In the genomic region with DNA sequence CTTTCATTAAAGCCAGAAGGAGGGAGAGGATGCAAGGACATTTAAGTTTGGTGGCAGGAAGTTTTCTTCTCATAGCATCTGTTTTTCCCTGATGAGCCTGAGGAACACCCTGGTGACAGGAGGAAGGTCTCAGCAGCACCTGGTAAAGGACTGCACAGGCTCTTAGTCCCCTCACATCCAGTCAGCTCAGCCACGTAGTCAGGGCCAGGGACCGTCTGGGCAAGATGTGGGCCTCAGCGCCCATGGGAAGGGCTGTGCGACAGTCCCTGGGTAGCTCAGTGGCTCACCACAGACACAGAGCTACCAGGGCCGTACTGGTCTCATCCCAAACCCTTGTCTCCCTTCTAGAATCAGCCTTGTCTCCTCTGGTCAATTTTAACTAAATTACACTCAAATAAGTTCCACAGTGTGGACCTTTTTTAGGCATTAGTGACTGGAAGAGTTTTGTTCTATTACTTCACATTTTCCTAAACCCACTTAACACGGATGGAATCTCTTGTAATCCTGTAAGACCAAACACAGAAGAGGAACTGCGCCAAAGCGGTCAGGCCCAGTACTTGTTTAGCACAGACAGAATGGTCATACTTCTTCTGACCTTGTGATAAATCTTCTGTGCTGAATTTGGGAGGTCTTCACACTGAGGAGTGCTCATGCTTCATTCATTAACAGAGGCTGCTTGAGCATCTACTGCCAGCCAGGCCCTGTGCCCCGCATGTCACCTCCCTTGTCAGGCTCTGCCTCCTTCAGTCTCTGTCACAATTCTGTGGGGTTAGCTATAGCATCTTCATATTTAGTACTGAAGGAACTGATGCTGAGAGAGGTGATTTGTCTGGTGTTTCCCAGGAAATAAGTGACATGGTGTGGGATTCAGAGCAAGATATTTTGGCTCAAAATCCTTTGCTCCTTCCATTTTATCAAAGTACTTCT, we compare ENCODE assay signal across 16 cellular contexts.
"Had no signal": no experiment of that assay in that cellular context is flagged by ENCODE, and none has a peak within 500 bp of the region (broad histone marks: within the 10 kb centered on the region; RNA-seq: fewer than 3 reads in every experiment).

No MANE protein-coding gene starts in this region.

- H3K4me1 ChIP-seq: pancreas had no signal

- H3K36me3 ChIP-seq: esophagus muscularis mucosa, pancreas, upper lobe of left lung had no signal

- DNase-seq: activated CD4-positive, alpha-beta memory T cell treated with anti-CD3 and anti-CD28 coated beads for 36 hours; activated CD4-positive, CD25-positive, alpha-beta regulatory T cell treated with anti-CD3 and anti-CD28 coated beads, Interleukin-2, amount 50 U/mL, for 72 hours; activated gamma-delta T cell; activated naive CD8-positive, alpha-beta T cell treated with anti-CD3 and anti-CD28 coated beads for 36 hours; activated T-cell treated with anti-CD3 and anti-CD28 coated beads, Interleukin-2, amount 50 U/mL, for 4 hours; dorsolateral prefrontal cortex; kidney; naive B cell; pancreas; retina had no signal

- ATAC-seq: activated T-cell treated with anti-CD3 and anti-CD28 coated beads, Interleukin-2, amount 50 U/mL, for 4 hours; pancreas; stimulated activated memory B cell treated with anti-CD40 and anti-IgM and Interleukin-4, amounts not matched to agents 10 μg/mL and 1 μg/mL and 100 μg/mL, for 72 hours had no signal

- H3K9me3 ChIP-seq: esophagus muscularis mucosa, pancreas, upper lobe of left lung had no signal

- H3K4me3 ChIP-seq: dorsolateral prefrontal cortex, esophagus muscularis mucosa, pancreas, skin epidermis, upper lobe of left lung had no signal

- H3K27me3 ChIP-seq: dorsolateral prefrontal cortex, esophagus muscularis mucosa, pancreas, upper lobe of left lung had no signal

- H3K27ac ChIP-seq: pancreas, skin epidermis, upper lobe of left lung had no signal

- FAIRE-seq: bronchial epithelial cell, frontal cortex, kidney, pancreas had no signal
